10 cellular contexts compared by ENCODE assay signal in genomic region chr5:86968311-86968753, GRCh38.
DNase-seq lines count a peak whose midpoint lies in the region; ATAC-seq, FAIRE-seq and TF ChIP-seq lines count a peak whose summit lies in the region.
"Had no signal": no experiment of that assay in that cellular context is flagged by ENCODE, and none has a peak within 500 bp of the region (broad histone marks: within the 10 kb centered on the region; RNA-seq: fewer than 3 reads in every experiment).

No MANE protein-coding gene starts in this region.

- no peaks in the 10 kb centered on the region for H3K9me3 ChIP-seq in neuronal stem cell (replicated peaks in 1 of 2; ENCODE audit: control insufficient read depth in 2 of 2, insufficient read depth in 1 of 2, low read depth in 1 of 2, low read length in 2 of 2)

- H2BK12ac ChIP-seq in neuronal stem cell (ENCODE audit: low read length), result no peak overlapping the region

- peak; percentile 93 for FAIRE-seq in A204.1 (lab: Jason Lieb, UNC)
- FAIRE-seq: GM18507 had no signal

- DNase-seq in OCI-M1 (lab: John Stamatoyannopoulos, UW) (peak; percentile 77), epithelial cell of esophagus (ENCODE audit: low read depth) (peak; percentile 49), neuronal stem cell (ENCODE audit: low spot score) (peak; percentile 14), NCI-H1930 (lab: John Stamatoyannopoulos, UW) (no peak), NCI-H1048 (lab: John Stamatoyannopoulos, UW) (no peak)
- DNase-seq: activated naive CD8-positive, alpha-beta T cell treated with anti-CD3 and anti-CD28 coated beads, Interleukin-2, amount 10 ng/mL, durations not matched to agents 7 days and 5 days had no signal

- peak overlapping the region; percentile 15 for H2AFZ ChIP-seq in neuronal stem cell (ENCODE audit: low read length)

- H3K23ac ChIP-seq in neuronal stem cell (ENCODE audit: low read depth, low read length, poor library complexity), result no peak overlapping the region

- H3K79me1 ChIP-seq in neuronal stem cell (ENCODE audit: low read depth, low read length), result no peaks in the 10 kb centered on the region

- no peak for ATAC-seq in HG03439 (IDR thresholded peaks at IDR 0.05; ENCODE audit: unreplicated experiment)

- H3K4me3 ChIP-seq in epithelial cell of esophagus (ENCODE audit: low read length) (no peak overlapping the region), neuronal stem cell (ENCODE audit: low read length in 2 of 2) (no peak overlapping the region)

- H3K27me3 ChIP-seq in neuronal stem cell (ENCODE audit: control insufficient read depth in 3 of 3, insufficient read depth in 3 of 3, low read depth in 1 of 3, low read length in 3 of 3), result no peaks in the 10 kb centered on the region

- H3K14ac ChIP-seq in neuronal stem cell (ENCODE audit: low read length), result no peak overlapping the region

- H3K4ac ChIP-seq in neuronal stem cell (ENCODE audit: low read length), result no peak overlapping the region

- no peak overlapping the region for H2BK5ac ChIP-seq in neuronal stem cell (ENCODE audit: low read length)

- no peaks in the 10 kb centered on the region for H3K36me3 ChIP-seq in neuronal stem cell (replicated peaks in 1 of 2; ENCODE audit: control insufficient read depth in 2 of 2, insufficient read depth in 2 of 2, low read length in 2 of 2)

- no peak overlapping the region for H2BK120ac ChIP-seq in neuronal stem cell (ENCODE audit: low read depth, low read length)

- TF ChIP-seq CTCF in GM12872 (IDR thresholded peaks at IDR 0.05; ENCODE audit: insufficient read depth, low read depth, low read length) (0 out of 3 replicates have a peak, but pooled peaks have one; percentile 3), epithelial cell of esophagus (IDR thresholded peaks at IDR 0.05; ENCODE audit: insufficient read depth, low read depth, low read length, missing control alignments) (no peak)

- no peak overlapping the region for H3K4me2 ChIP-seq in neuronal stem cell (ENCODE audit: insufficient read depth, low read length, poor library complexity, severe bottlenecking)

- H3K27ac ChIP-seq in neuronal stem cell (replicated peaks; ENCODE audit: low read length), result no peak overlapping the region

- H3K4me1 ChIP-seq in neuronal stem cell (ENCODE audit: control insufficient read depth in 2 of 2, insufficient read depth in 1 of 2, low read depth in 1 of 2, low read length in 2 of 2), result no peaks in the 10 kb centered on the region

- no peak overlapping the region for H2AK5ac ChIP-seq in neuronal stem cell (ENCODE audit: low read depth, low read length)

- no peak overlapping the region for H3K18ac ChIP-seq in neuronal stem cell (ENCODE audit: low read length)

- WGBS in neuronal stem cell (ENCODE audit: extremely low coverage in 2 of 2, insufficient read length in 2 of 2, insufficient replicate concordance in 1 of 2), 2 donors, result no CpG with 5 or more reads among the region's 4 CpGs

- no peak overlapping the region for H4K91ac ChIP-seq in neuronal stem cell (ENCODE audit: low read depth, low read length, poor library complexity)

- no peak overlapping the region for H2BK15ac ChIP-seq in neuronal stem cell (ENCODE audit: low read length)

- no peak overlapping the region for H3K9ac ChIP-seq in neuronal stem cell (ENCODE audit: low read depth, low read length, poor library complexity)

- no peak overlapping the region for H4K8ac ChIP-seq in neuronal stem cell (ENCODE audit: low read depth, low read length)

Comparison
In these comparisons a context has a peak if more than half of its experiments do, and no peak if none do; other contexts are left out.
1. DNase-seq: peak in OCI-M1 (single experiment), epithelial cell of esophagus (single experiment) and neuronal stem cell (single experiment); none in NCI-H1930 (0 of 2) and NCI-H1048 (single experiment).